In the genomic region with DNA sequence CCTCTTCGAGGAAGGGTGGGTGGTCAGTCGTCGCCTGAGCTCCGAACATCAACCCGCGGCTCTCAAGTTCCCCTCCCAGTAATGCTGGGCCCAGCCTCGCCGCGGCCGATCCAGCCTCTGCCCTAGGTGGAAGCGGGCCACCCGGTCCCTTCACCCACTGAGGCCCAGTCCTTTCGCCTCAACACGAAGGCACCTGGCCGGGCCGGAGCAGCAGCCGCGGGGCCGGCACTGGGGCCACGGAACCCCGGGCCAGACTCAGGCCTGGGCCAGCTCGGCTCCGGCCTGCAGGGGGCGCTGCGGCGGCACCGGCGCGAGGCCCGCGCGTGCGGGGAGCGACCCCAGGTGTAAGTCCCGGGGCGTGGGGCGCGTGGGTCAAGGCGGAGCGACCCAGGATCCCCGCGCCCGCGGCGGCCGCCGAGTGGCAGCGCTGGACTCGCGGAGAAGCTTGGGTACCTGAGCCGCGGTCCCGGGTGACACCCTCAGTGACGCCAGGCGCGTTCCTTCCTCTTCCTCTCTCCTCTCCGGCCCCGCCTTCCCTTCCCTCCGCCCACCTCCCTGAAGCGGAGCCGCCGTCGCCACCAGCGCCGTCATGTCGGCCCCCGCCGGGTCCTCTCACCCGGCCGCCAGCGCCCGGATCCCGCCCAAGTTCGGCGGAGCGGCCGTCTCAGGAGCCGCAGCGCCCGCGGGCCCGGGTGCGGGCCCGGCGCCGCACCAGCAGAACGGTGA, we compare ENCODE assay signal across 8 cellular contexts. TPM values are rescaled to one million over a fixed set of nuclear protein-coding genes. Genes with fewer than 3 reads are reported as not detected.
DNase-seq lines count a peak whose midpoint lies in the region; ATAC-seq and TF ChIP-seq lines count a peak whose summit lies in the region.

SEC24B (plus strand) TSS at position 535 of the 726 bp plus-strand sequence; CDS start at position 590, 55 bp downstream.

- ATAC-seq in CD4-positive, alpha-beta T cell (ENCODE audit: poor library complexity) = peak; percentile 87
- ATAC-seq in GM19395 (IDR thresholded peaks at IDR 0.05; ENCODE audit: unreplicated experiment) = peak; percentile 92
- peak; percentile 86 for ATAC-seq in HG03558 (IDR thresholded peaks at IDR 0.05; ENCODE audit: extremely low read depth, unreplicated experiment)
- peak; percentile 90 for ATAC-seq in effector memory CD8-positive, alpha-beta T cell (replicated peaks)

- peak; percentile 78 to 91 (median 88) for DNase-seq in CD4-positive, alpha-beta T cell
- peak; percentile 78 for DNase-seq in NK-92 treated with Interleukin-12 subunit alpha and Interleukin-12 subunit beta, amount 100 ng/mL, for 24 hours (lab: John Stamatoyannopoulos, UW)
- peak; percentile 86 to 89 (median 88) for DNase-seq in effector memory CD8-positive, alpha-beta T cell
- peak; percentile 97 for DNase-seq in mesenteric fat pad (ENCODE audit: low spot score)
- DNase-seq in stimulated activated CD8-positive, alpha-beta memory T cell treated with anti-CD3 and anti-CD28 coated beads, Interleukin-15, amount 100 ng/mL, for 4 hours (ENCODE audit: low read depth in 2 of 2) = peak; percentile 75 to 79

- CTCF ChIA-PET in CD4-positive, alpha-beta T cell (lab: Charles Lee) = interaction anchor here (0.6 to 2.7 kb wide), 37 partner anchors 9 to 393 kb away, joined by 3 to 19 read pairs (median 4); partner anchors contain the start of genes GAR1, MCUB and PLA2G12A
- CTCF ChIA-PET in activated CD8-positive, alpha-beta memory T cell treated with anti-CD3 and anti-CD28 coated beads for 36 hours (lab: Charles Lee) = interaction anchor here (0.6 to 2.0 kb wide), 15 partner anchors 11 to 750 kb away, joined by 3 to 7 read pairs (median 3); partner anchors contain the start of genes CASP6 and MCUB

- H3K27me3 ChIP-seq in CD4-positive, alpha-beta T cell (ENCODE audit: control insufficient read depth, insufficient read depth, low read length) = no peaks in the 10 kb centered on the region

- peaks cover 16% of the 10 kb centered on the region for H3K36me3 Mint-ChIP-seq in CD4-positive, alpha-beta T cell (ENCODE audit: low read depth)
- peaks cover 4% of the 10 kb centered on the region for H3K36me3 Mint-ChIP-seq in effector memory CD8-positive, alpha-beta T cell (ENCODE audit: insufficient read depth)

- H3K27me3 Mint-ChIP-seq in CD4-positive, alpha-beta T cell = no peaks in the 10 kb centered on the region
- no peaks in the 10 kb centered on the region for H3K27me3 Mint-ChIP-seq in effector memory CD8-positive, alpha-beta T cell

- peak; percentile 87 for TF ChIP-seq CTCF in CD4-positive, alpha-beta T cell (IDR thresholded peaks at IDR 0.05)

- H3K9me3 Mint-ChIP-seq in CD4-positive, alpha-beta T cell = no peaks in the 10 kb centered on the region
- no peaks in the 10 kb centered on the region for H3K9me3 Mint-ChIP-seq in effector memory CD8-positive, alpha-beta T cell

- intact Hi-C loops in CD4-positive, alpha-beta T cell (cut with DNase I, micrococcal nuclease) = loop anchor here (2.0 to 5.0 kb wide), 8 partner anchors 127 to 811 kb away; partner anchors contain the start of genes CASP6 (in 2 of the 2), MCUB (in 2 of the 2) and RPL34 (in 1 of the 2)

- H3K4me3 Mint-ChIP-seq in CD4-positive, alpha-beta T cell = peak within 1 kb of the TSS; percentile 96
- H3K4me3 Mint-ChIP-seq in effector memory CD8-positive, alpha-beta T cell = peak within 1 kb of the TSS; percentile 73 to 80

- H3K27ac Mint-ChIP-seq in CD4-positive, alpha-beta T cell = peak within 1 kb of the TSS; percentile 95
- H3K27ac Mint-ChIP-seq in effector memory CD8-positive, alpha-beta T cell = peak within 1 kb of the TSS; percentile 85 to 87

- peak within 1 kb of the TSS; percentile 78 for H3K27ac ChIP-seq in CD4-positive, alpha-beta T cell (ENCODE audit: low read depth, low read length)

- POLR2A ChIA-PET in CD4-positive, alpha-beta T cell (lab: Charles Lee) = interaction anchor here (0.7 to 4.4 kb wide), 19 partner anchors 20 to 1712 kb away, joined by 3 to 48 read pairs (median 4); partner anchors contain the start of genes GAR1, MCUB and PLA2G12A
- POLR2A ChIA-PET in activated CD8-positive, alpha-beta memory T cell treated with anti-CD3 and anti-CD28 coated beads for 36 hours (lab: Charles Lee) = interaction anchor here (0.8 to 1.7 kb wide), 6 partner anchors 127 to 810 kb away, joined by 3 to 7 read pairs (median 4); partner anchors contain the start of genes GAR1 and MCUB

- H3K4me1 Mint-ChIP-seq in CD4-positive, alpha-beta T cell (ENCODE audit: low read depth) = peaks cover 59% of the 10 kb centered on the region
- peaks cover 15 to 46% of the 10 kb centered on the region in 2 donors for H3K4me1 Mint-ChIP-seq in effector memory CD8-positive, alpha-beta T cell (ENCODE audit: low read depth in 2 of 2)

- no peaks in the 10 kb centered on the region for H3K9me3 ChIP-seq in CD4-positive, alpha-beta T cell (ENCODE audit: control insufficient read depth, low read length)

RNA-seq across cellular contexts. Expression of gene SEC24B, which starts in this region (rescaled TPM):
- 10 to 100 TPM; 41.5 to 45.9 TPM for total RNA-seq in CD4-positive, alpha-beta T cell
- total RNA-seq in activated CD8-positive, alpha-beta memory T cell treated with anti-CD3 and anti-CD28 coated beads for 36 hours = 10 to 100 TPM; 27.7 to 28.5 TPM
- 33.5 TPM for total RNA-seq in mesenteric fat pad

Comparison
In these comparisons a context has a peak if more than half of its experiments do, and no peak if none do; other contexts are left out.
1. Peak in every context shown above with its lines: DNase-seq, ATAC-seq and H3K27ac ChIP-seq.